In the genomic region with DNA sequence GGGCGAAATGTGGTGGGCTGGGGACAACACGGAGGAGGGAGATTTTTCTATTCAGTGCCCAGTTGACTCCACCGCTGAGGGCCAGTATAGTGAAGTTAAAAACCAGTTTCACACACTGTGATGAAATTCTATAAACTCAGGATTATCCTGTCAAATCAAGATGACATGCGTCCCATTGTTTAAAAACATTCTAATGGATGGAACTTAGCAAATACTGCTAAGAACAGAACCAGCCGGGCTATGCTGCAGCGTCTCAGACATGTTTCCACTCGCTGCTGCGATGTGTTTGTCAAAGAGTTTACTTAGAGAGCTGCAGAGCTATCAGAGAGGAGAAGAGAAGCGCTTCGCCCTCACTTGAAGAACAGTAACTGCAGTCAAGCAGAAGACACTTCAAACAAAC, we compare ENCODE assay signal across 1 cellular context.
TF ChIP-seq lines count a peak whose summit lies in the region.

No MANE protein-coding gene starts in this region.

TF ChIP-seq in IMR-90, 13 proteins besides CTCF, POLR2A, EP300 and RAD21 (continued from another document):
- TF ChIP-seq CHD1 (IDR thresholded peaks at IDR 0.05; ENCODE audit: low read depth, low read length) = no peak
